In the genomic region with DNA sequence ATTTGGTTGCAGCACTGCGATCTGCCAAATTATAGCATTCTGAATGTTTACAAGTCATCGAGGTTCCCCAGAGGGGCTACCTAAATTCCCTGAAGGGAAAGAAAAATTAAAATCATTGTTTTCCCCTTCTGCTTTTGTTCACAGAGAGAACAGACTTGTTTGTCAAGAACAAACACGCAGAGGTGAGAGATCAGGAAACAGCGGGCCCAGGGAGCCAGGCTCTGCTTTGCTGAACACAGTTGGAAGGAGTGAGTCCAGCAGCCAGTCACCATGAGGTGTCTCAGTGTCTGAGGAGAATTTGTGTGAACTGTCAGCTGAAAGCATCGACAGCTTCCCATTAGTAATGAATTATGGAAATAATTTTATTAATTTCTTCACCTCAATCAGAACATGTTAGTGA, we compare ENCODE assay signal across 22 cellular contexts. TPM values are rescaled to one million over a fixed set of nuclear protein-coding genes. Genes with fewer than 3 reads are reported as not detected.
DNase-seq lines count a peak whose midpoint lies in the region; ATAC-seq and TF ChIP-seq lines count a peak whose summit lies in the region.
"Had no signal": no experiment of that assay in that cellular context is flagged by ENCODE, and none has a peak within 500 bp of the region (broad histone marks: within the 10 kb centered on the region; RNA-seq: fewer than 3 reads in every experiment).

No MANE protein-coding gene starts in this region.

- H3K27ac ChIP-seq in gastroesophageal sphincter, result no peak overlapping the region
- H3K27ac ChIP-seq: SJSA1, testis had no signal

- intact Hi-C loops in cardiac septum (cut with DNase I), result no loop called here

- ATAC-seq in gastroesophageal sphincter (no peak), HG03469 (IDR thresholded peaks at IDR 0.05; ENCODE audit: unreplicated experiment) (no peak)
- ATAC-seq: sciatic nerve; stimulated activated effector memory CD8-positive, alpha-beta T cell treated with anti-CD3 and anti-CD28 coated beads, Interleukin-12 subunit alpha, Interleukin-12 subunit beta, amount 100 ng/mL, for 72 hours; T-helper 17 cell had no signal

- no peaks in the 10 kb centered on the region for H3K27me3 ChIP-seq in gastroesophageal sphincter
- H3K27me3 ChIP-seq: SJSA1, testis had no signal

- no peak for TF ChIP-seq POLR2A in gastroesophageal sphincter (IDR thresholded peaks at IDR 0.05)

- DNase-seq in DMS153 (lab: John Stamatoyannopoulos, UW) (peak; percentile 72), NCI-H1417 (lab: John Stamatoyannopoulos, UW) (peak in 2 of 3 experiments; percentile 76 to 92), NCI-H748 (lab: John Stamatoyannopoulos, UW; ENCODE audit: unreplicated experiment) (peak; percentile 66), kidney tubule cell (ENCODE audit: low spot score) (peak; percentile 8), cardiac septum (ENCODE audit: low spot score) (no peak), D341Med (ENCODE audit: low spot score) (no peak)
- DNase-seq: ACHN; activated CD4-positive, alpha-beta memory T cell treated with anti-CD3 and anti-CD28 coated beads, Interleukin-2, amount 10 ng/mL, durations not matched to agents 7 days and 5 days; activated naive CD4-positive, alpha-beta T cell treated with Interleukin-2 at 50 U/mL for 16 hours; anterior cingulate cortex; C1 segment of cervical spinal cord; cerebellar nuclear complex; effector CD8-positive, alpha-beta T cell; head of caudate nucleus; occipital lobe; T-helper 17 cell; testis had no signal

- H3K36me3 ChIP-seq in gastroesophageal sphincter, result no peaks in the 10 kb centered on the region
- H3K36me3 ChIP-seq: SJSA1 had no signal

- no peak for TF ChIP-seq CTCF in gastroesophageal sphincter (IDR thresholded peaks at IDR 0.05)

- H3K9me3 ChIP-seq in gastroesophageal sphincter, result no peaks in the 10 kb centered on the region
- H3K9me3 ChIP-seq: SJSA1, testis had no signal

- no peaks in the 10 kb centered on the region for H3K4me1 ChIP-seq in gastroesophageal sphincter
- H3K4me1 ChIP-seq: SJSA1, testis had no signal

- no peak for TF ChIP-seq EP300 in gastroesophageal sphincter (IDR thresholded peaks at IDR 0.05)

- WGBS in gastroesophageal sphincter (ENCODE audit: low coverage in 1 of 2), 2 donors, result 64 to 66% methylated on average over 3 to 5 of the region's 5 CpGs

- H3K4me3 ChIP-seq in gastroesophageal sphincter, result no peak overlapping the region
- H3K4me3 ChIP-seq: SJSA1, testis had no signal

RNA-seq across cellular contexts. Expression of a gene that starts 52.5 kb away (rescaled TPM):
- total RNA-seq in gastroesophageal sphincter (10 to 100 TPM in 1 of 4 donors, 1 to 10 TPM in 3; 8.7 to 10.1 (median 9.5) TPM), cardiac septum (24.8 TPM)

Comparison
In these comparisons a context has a peak if more than half of its experiments do, and no peak if none do; other contexts are left out.
1. DNase-seq: peak in DMS153 (single experiment), NCI-H1417 (2 of 3), NCI-H748 (single experiment) and kidney tubule cell (single experiment); none in cardiac septum (single experiment) and D341Med (single experiment).